Comparison of ENCODE assay signal across 1 cellular context in the genomic region with DNA sequence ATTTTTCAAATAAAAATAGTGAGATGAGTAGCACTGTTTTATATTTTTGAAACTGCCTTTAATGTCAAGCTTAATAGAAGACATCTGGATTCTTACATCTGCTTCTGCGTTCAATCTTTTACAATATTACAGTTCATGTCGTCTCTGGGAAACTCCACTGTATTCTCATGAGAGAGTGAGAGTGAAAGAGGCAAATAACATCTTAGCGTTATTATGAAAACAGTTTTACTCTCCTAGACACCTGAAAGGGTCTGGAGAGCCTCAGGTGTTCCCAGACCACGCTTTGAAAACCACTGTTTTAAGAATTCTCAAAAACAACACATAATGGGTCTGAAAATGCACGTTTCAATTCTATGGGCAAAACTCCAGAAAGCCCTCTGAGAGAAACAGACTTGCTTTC.
TF ChIP-seq lines count a peak whose summit lies in the region.

No MANE protein-coding gene starts in this region.

TF ChIP-seq in WTC11, 78 proteins besides CTCF, POLR2A, EP300 and RAD21 (continued from another document):
- TF ChIP-seq PRDM15 (CRISPR knock-in tag; IDR thresholded peaks at IDR 0.05) (no peak), TEAD4 (CRISPR knock-in tag; IDR thresholded peaks at IDR 0.05) (no peak)
